Comparison of ENCODE assay signal across 1 cellular context in the genomic region with DNA sequence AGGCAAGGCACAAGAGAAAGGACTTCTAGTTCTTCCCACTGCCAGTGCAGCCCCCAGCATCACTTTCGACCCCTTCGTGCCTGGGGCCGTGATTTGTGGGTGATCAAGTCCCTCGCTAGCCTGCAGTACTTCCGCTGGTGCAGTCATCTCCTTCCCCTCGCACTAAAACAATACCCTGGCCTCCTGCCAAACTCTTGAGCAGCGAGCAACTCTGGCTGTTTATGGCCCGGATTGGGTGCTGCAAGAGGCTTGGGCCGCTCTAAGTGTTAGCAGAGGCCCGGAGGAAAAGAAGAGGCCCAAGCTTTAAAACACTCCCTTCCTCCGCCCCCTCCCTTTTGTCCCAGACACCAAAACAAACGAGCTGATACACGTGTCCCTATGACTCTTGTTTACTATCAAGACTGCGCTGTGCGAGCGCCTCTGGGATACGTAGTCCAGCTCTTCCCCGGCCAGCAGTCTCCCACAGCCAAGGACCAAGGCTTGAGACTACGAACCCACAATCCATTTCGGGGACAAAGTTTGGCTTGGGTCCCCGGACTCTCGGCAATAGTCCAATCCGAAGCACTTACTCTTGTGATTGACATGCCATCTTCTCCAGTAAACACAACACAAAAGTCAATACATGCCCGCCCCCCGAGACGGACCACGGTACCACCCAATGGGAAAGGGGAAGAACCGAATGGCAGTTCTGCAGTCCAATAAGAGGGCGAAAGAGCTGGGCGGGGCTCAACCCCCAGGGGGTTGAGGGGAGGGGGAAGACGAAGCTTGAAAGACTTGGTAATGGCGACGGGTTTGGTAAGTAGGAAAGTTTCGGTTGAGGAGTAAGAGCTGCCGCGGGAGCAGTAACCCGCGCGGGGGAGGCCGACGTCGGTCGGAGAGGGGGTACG.
A peak's percentile ranks its signal among the peaks of the same experiment; 100 is the strongest.
TF ChIP-seq lines count a peak whose summit lies in the region.

A gene with protein sequence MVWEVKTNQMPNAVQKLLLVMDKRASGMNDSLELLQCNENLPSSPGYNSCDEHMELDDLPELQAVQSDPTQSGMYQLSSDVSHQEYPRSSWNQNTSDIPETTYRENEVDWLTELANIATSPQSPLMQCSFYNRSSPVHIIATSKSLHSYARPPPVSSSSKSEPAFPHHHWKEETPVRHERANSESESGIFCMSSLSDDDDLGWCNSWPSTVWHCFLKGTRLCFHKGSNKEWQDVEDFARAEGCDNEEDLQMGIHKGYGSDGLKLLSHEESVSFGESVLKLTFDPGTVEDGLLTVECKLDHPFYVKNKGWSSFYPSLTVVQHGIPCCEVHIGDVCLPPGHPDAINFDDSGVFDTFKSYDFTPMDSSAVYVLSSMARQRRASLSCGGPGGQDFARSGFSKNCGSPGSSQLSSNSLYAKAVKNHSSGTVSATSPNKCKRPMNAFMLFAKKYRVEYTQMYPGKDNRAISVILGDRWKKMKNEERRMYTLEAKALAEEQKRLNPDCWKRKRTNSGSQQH (plus strand): TSS at position 771 of the 887 bp plus-strand sequence. CDS start 10,891 bp downstream, outside the sequence.

TF ChIP-seq in SK-N-SH treated with all-trans-retinoic acid at 6 μM for 48 hours, 23 proteins besides CTCF, POLR2A, EP300 and RAD21 (continued from another document):
- TF ChIP-seq, protein P1, sequence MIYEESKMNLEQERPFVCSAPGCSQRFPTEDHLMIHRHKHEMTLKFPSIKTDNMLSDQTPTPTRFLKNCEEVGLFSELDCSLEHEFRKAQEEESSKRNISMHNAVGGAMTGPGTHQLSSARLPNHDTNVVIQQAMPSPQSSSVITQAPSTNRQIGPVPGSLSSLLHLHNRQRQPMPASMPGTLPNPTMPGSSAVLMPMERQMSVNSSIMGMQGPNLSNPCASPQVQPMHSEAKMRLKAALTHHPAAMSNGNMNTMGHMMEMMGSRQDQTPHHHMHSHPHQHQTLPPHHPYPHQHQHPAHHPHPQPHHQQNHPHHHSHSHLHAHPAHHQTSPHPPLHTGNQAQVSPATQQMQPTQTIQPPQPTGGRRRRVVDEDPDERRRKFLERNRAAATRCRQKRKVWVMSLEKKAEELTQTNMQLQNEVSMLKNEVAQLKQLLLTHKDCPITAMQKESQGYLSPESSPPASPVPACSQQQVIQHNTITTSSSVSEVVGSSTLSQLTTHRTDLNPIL (CRISPR knock-in tag; IDR thresholded peaks at IDR 0.05; ENCODE audit: low read depth), result no peak; the same call in 1 of the 2 replicates
- TF ChIP-seq RARB (CRISPR knock-in tag; IDR thresholded peaks at IDR 0.05), result no peak
- TF ChIP-seq SNAI2 (CRISPR knock-in tag; IDR thresholded peaks at IDR 0.05), result no peak
- TF ChIP-seq ISL1 (CRISPR knock-in tag; IDR thresholded peaks at IDR 0.05), result 0 out of 2 replicates have a peak, but pooled peaks have one; percentile 4
- TF ChIP-seq PPARA (CRISPR knock-in tag; IDR thresholded peaks at IDR 0.05; ENCODE audit: borderline replicate concordance), result no peak
- TF ChIP-seq TOX (CRISPR knock-in tag; IDR thresholded peaks at IDR 0.05; ENCODE audit: borderline replicate concordance), result no peak
